14 cellular contexts compared by ENCODE assay signal in the genomic region with DNA sequence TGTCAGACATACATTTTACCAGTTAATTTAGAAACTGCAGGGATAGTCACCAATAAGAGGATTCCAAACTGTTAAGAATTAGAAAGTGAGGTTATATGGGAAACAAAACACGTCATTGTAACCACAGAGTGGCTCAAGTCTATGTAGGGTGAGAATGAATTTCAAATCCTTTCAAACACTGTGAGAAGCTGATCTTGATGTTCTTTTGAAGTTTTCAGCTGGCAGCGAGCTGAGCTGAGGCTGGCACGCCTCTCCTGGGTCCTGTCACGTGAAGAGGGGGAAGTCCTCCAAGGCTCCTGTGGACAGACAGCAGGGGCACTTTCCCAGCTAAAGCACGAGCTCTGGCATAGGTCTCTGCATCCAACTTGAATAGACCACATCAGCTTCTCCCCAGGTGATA.
"Had no signal": no experiment of that assay in that cellular context is flagged by ENCODE, and none has a peak within 500 bp of the region (broad histone marks: within the 10 kb centered on the region; RNA-seq: fewer than 3 reads in every experiment).

No MANE protein-coding gene starts in this region.

- H3K27ac ChIP-seq: thoracic aorta had no signal

- H3K27ac Mint-ChIP-seq: activated CD4-positive, alpha-beta memory T cell treated with anti-CD3 and anti-CD28 coated beads for 36 hours had no signal

- H3K9me3 ChIP-seq: thoracic aorta had no signal

- H3K27me3 Mint-ChIP-seq: activated CD4-positive, alpha-beta memory T cell treated with anti-CD3 and anti-CD28 coated beads for 36 hours had no signal

- H3K36me3 Mint-ChIP-seq: activated CD4-positive, alpha-beta memory T cell treated with anti-CD3 and anti-CD28 coated beads for 36 hours; T-cell had no signal

- H3K36me3 ChIP-seq: thoracic aorta had no signal

- H3K4me3 ChIP-seq: thoracic aorta had no signal

- H3K4me3 Mint-ChIP-seq: activated CD4-positive, alpha-beta memory T cell treated with anti-CD3 and anti-CD28 coated beads for 36 hours; activated T-cell treated with anti-CD3 and anti-CD28 coated beads, Interleukin-2, amount 50 U/mL, for 4 hours; T-cell had no signal

- DNase-seq: activated CD4-positive, alpha-beta memory T cell treated with anti-CD3 and anti-CD28 coated beads for 36 hours; activated CD4-positive, alpha-beta T cell treated with anti-CD3 and anti-CD28 coated beads for 1 hour; activated effector memory CD4-positive, alpha-beta T cell treated with anti-CD3 and anti-CD28 coated beads, Interleukin-2, amount 50 U/mL, for 16 hours; activated T-cell treated with anti-CD3 and anti-CD28 coated beads, Interleukin-2, amount 50 U/mL, for 4 hours; anterior cingulate cortex; cerebellar nuclear complex; effector memory CD4-positive, alpha-beta T cell; foreskin melanocyte; left ventricle myocardium superior; stimulated activated CD4-positive, alpha-beta T cell treated with anti-CD3 and anti-CD28 coated beads, Interleukin-12 subunit alpha, Interleukin-12 subunit beta, amount 100 ng/mL, for 4 hours; stimulated activated CD4-positive, alpha-beta T cell treated with anti-CD3 and anti-CD28 coated beads, Interleukin-2, amount 100 ng/mL, for 24 hours; T1000 had no signal

- ATAC-seq: left ventricle myocardium superior had no signal
